In the genomic region with DNA sequence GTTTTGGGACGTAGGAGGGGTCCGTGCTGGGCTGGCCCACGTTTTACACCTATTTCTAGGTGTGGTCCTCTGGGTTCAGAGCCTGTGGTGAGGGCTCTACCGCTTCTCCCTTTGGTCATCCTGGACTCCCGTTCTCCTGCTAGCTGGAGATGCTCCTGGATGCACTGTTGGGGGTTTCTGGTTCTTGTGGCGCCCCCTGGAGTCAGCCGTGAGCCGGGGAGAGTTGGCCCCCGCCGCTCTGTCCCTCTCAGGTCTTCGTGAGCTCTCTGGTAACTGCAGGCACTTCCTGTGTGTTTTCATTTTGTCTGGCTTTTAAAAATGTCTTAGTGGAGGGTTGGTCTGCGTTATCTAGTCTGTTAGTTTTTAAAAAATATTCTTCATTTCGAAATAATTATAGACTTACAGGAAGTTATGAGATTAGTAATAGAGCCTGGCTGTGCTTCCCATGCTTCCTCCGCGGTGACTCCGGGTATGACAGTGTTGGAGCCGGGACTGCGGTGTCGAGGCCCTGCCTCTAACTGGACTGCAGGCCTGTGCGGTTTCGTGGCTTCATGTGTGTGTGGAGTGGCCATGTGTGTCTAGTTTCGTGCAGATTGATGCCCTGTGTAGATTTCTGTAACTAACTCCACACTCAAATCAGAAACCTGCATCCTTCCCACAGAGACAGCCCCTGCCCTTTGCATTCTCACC, we compare ENCODE assay signal across 8 cellular contexts.
DNase-seq lines count a peak whose midpoint lies in the region; ATAC-seq and TF ChIP-seq lines count a peak whose summit lies in the region.

No MANE protein-coding gene starts in this region.

- ATAC-seq in left lobe of liver: peak; percentile 49
- no peak for ATAC-seq in HG02973 (IDR thresholded peaks at IDR 0.05; ENCODE audit: unreplicated experiment)
- no peak for ATAC-seq in GM21786 (IDR thresholded peaks at IDR 0.05; ENCODE audit: unreplicated experiment)

- POLR2A ChIA-PET in HEK293T (lab: Yijun Ruan, JAX): no interaction called here

- peak; percentile 20 for DNase-seq in AG08395 (ENCODE audit: low spot score)
- DNase-seq in HEK293T (ENCODE audit: extremely low spot score): peak; percentile 64
- peak; percentile 29 for DNase-seq in activated T-cell treated with anti-CD3 and anti-CD28 coated beads for 48 hours (ENCODE audit: low read depth)
- DNase-seq in left lobe of liver (ENCODE audit: low spot score): no peak
- DNase-seq in NCI-H1930 (lab: John Stamatoyannopoulos, UW): no peak
- DNase-seq in SHP77 treated with DMSO at 0.1 percent for 48 hours (lab: John Stamatoyannopoulos, UW): no peak

- CTCF ChIA-PET in HEK293T (lab: Yijun Ruan, JAX): interaction anchor here (0.9 to 1.1 kb wide), 3 partner anchors 15 to 136 kb away, joined by 3 to 6 read pairs (median 5); no protein-coding TSS in a partner anchor

TF ChIP-seq in HEK293T, 16 proteins besides CTCF, POLR2A, EP300 and RAD21:
- TF ChIP-seq FOXK2 (IDR thresholded peaks at IDR 0.05): no peak
- no peak for TF ChIP-seq ELF4 (IDR thresholded peaks at IDR 0.05)
- TF ChIP-seq, protein P1, sequence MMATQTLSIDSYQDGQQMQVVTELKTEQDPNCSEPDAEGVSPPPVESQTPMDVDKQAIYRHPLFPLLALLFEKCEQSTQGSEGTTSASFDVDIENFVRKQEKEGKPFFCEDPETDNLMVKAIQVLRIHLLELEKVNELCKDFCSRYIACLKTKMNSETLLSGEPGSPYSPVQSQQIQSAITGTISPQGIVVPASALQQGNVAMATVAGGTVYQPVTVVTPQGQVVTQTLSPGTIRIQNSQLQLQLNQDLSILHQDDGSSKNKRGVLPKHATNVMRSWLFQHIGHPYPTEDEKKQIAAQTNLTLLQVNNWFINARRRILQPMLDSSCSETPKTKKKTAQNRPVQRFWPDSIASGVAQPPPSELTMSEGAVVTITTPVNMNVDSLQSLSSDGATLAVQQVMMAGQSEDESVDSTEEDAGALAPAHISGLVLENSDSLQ (IDR thresholded peaks at IDR 0.05): no peak

Comparison
In these comparisons a context has a peak if more than half of its experiments do, and no peak if none do; other contexts are left out.
1. DNase-seq: peak in AG08395 (single experiment), HEK293T (single experiment) and activated T-cell treated with anti-CD3 and anti-CD28 coated beads for 48 hours (single experiment); none in left lobe of liver (single experiment), NCI-H1930 (0 of 2) and SHP77 treated with DMSO at 0.1 percent for 48 hours (single experiment).